Comparison of ENCODE assay signal across 27 cellular contexts in genomic region chr16:78244131-78244899, GRCh38.
DNase-seq lines count a peak whose midpoint lies in the region; ATAC-seq and TF ChIP-seq lines count a peak whose summit lies in the region.
"Had no signal": no experiment of that assay in that cellular context is flagged by ENCODE, and none has a peak within 500 bp of the region (broad histone marks: within the 10 kb centered on the region; RNA-seq: fewer than 3 reads in every experiment).

No MANE protein-coding gene starts in this region.

- intact Hi-C loops in esophagus muscularis mucosa (cut with DNase I), result no loop called here

- H3K4me1 Mint-ChIP-seq in type B pancreatic cell (ENCODE audit: unreplicated experiment), result peaks cover 45% of the 10 kb centered on the region
- H3K4me1 Mint-ChIP-seq: activated CD4-positive, alpha-beta memory T cell treated with anti-CD3 and anti-CD28 coated beads, Interleukin-2, amount 10 ng/mL, durations not matched to agents 7 days and 5 days; activated T-helper 17 cell treated with anti-CD3 and anti-CD28 coated beads, Interleukin-2, amount 50 U/mL, for 72 hours had no signal

- DNase-seq in HT-29 (ENCODE audit: low spot score), result peak; percentile 32
- peak; percentile 50 for DNase-seq in esophagus muscularis mucosa (ENCODE audit: extremely low spot score)
- peak; percentile 44 for DNase-seq in mucosa of gallbladder (ENCODE audit: low spot score)
- no peak for DNase-seq in type B pancreatic cell (ENCODE audit: extremely low spot score, unreplicated experiment)
- no peak for DNase-seq in WERI-Rb-1
- DNase-seq in GM19238 (ENCODE audit: insufficient read length, low spot score), result no peak
- DNase-seq: activated CD4-positive, alpha-beta memory T cell treated with anti-CD3 and anti-CD28 coated beads, Interleukin-2, amount 10 ng/mL, durations not matched to agents 7 days and 5 days; activated CD4-positive, CD25-positive, alpha-beta regulatory T cell treated with anti-CD3 and anti-CD28 coated beads, Interleukin-2, amount 50 U/mL, for 72 hours; activated naive CD4-positive, alpha-beta T cell treated with anti-CD3 and anti-CD28 coated beads, Interleukin-2, amount 50 U/mL, for 16 hours; BE2C; DMS53; glutamatergic neuron; GOT3; midbrain; naive thymus-derived CD4-positive, alpha-beta T cell; NCI-H146; NCI-H2107; NCI-H446; NCI-H774; ovary; Peyer's patch; retina; SIG-M5; stimulated activated naive CD4-positive, alpha-beta T cell; uterus had no signal

- H3K4me1 ChIP-seq in esophagus muscularis mucosa, result no peaks in the 10 kb centered on the region
- H3K4me1 ChIP-seq: BE2C, Peyer's patch, uterus had no signal

- TF ChIP-seq EP300 in esophagus muscularis mucosa (IDR thresholded peaks at IDR 0.05), result no peak

- no peaks in the 10 kb centered on the region for H3K27me3 ChIP-seq in esophagus muscularis mucosa
- no peaks in the 10 kb centered on the region for H3K27me3 ChIP-seq in WERI-Rb-1 (ENCODE audit: insufficient read depth, low read depth, severe bottlenecking)
- H3K27me3 ChIP-seq: BE2C, ovary, Peyer's patch, uterus had no signal

- H3K36me3 ChIP-seq in esophagus muscularis mucosa, result no peaks in the 10 kb centered on the region
- no peaks in the 10 kb centered on the region for H3K36me3 ChIP-seq in WERI-Rb-1
- H3K36me3 ChIP-seq: BE2C, ovary, Peyer's patch, uterus had no signal

- H3K27me3 Mint-ChIP-seq in type B pancreatic cell, result peaks cover 5% of the 10 kb centered on the region
- H3K27me3 Mint-ChIP-seq: activated CD4-positive, alpha-beta memory T cell treated with anti-CD3 and anti-CD28 coated beads, Interleukin-2, amount 10 ng/mL, durations not matched to agents 7 days and 5 days; activated T-helper 17 cell treated with anti-CD3 and anti-CD28 coated beads, Interleukin-2, amount 50 U/mL, for 72 hours; naive thymus-derived CD4-positive, alpha-beta T cell had no signal

- 92% methylated on average over 9 of the region's 9 CpGs for WGBS in esophagus muscularis mucosa

- no peak overlapping the region for H3K27ac ChIP-seq in esophagus muscularis mucosa (replicated peaks in 1 of 4)
- H3K27ac ChIP-seq in WERI-Rb-1, result no peak overlapping the region
- H3K27ac ChIP-seq: ovary, Peyer's patch, uterus had no signal

- TF ChIP-seq POLR2A in esophagus muscularis mucosa (IDR thresholded peaks at IDR 0.05; ENCODE audit: low read depth), result no peak

- peaks cover 5% of the 10 kb centered on the region for H3K36me3 Mint-ChIP-seq in type B pancreatic cell

- H3K27ac Mint-ChIP-seq in type B pancreatic cell, result peak overlapping the region; percentile 17
- H3K27ac Mint-ChIP-seq: activated CD4-positive, alpha-beta memory T cell treated with anti-CD3 and anti-CD28 coated beads, Interleukin-2, amount 10 ng/mL, durations not matched to agents 7 days and 5 days; activated T-helper 17 cell treated with anti-CD3 and anti-CD28 coated beads, Interleukin-2, amount 50 U/mL, for 72 hours; naive thymus-derived CD4-positive, alpha-beta T cell had no signal

- TF ChIP-seq CTCF in esophagus muscularis mucosa (IDR thresholded peaks at IDR 0.05), result no peak
- no peak for TF ChIP-seq CTCF in type B pancreatic cell (conservative IDR thresholded peaks at IDR 0.05)
- TF ChIP-seq CTCF in WERI-Rb-1 (IDR thresholded peaks at IDR 0.05; ENCODE audit: low read depth, low read length), result no peak

- no peaks in the 10 kb centered on the region for H3K9me3 ChIP-seq in esophagus muscularis mucosa
- no peaks in the 10 kb centered on the region for H3K9me3 ChIP-seq in WERI-Rb-1 (ENCODE audit: severe bottlenecking)
- H3K9me3 ChIP-seq: BE2C, ovary, Peyer's patch, uterus had no signal

- no peak overlapping the region for H3K4me3 ChIP-seq in esophagus muscularis mucosa
- H3K4me3 ChIP-seq in WERI-Rb-1 (ENCODE audit: low read depth, low read length), result no peak overlapping the region
- H3K4me3 ChIP-seq: ovary, Peyer's patch, uterus had no signal

- peaks cover 18% of the 10 kb centered on the region for H3K9me3 Mint-ChIP-seq in type B pancreatic cell
- H3K9me3 Mint-ChIP-seq: activated CD4-positive, alpha-beta memory T cell treated with anti-CD3 and anti-CD28 coated beads, Interleukin-2, amount 10 ng/mL, durations not matched to agents 7 days and 5 days; activated T-helper 17 cell treated with anti-CD3 and anti-CD28 coated beads, Interleukin-2, amount 50 U/mL, for 72 hours had no signal

- no peak for ATAC-seq in GM21619 (IDR thresholded peaks at IDR 0.05; ENCODE audit: unreplicated experiment)
- ATAC-seq: activated T-helper 17 cell treated with anti-CD3 and anti-CD28 coated beads, Interleukin-2, amount 50 U/mL, for 72 hours; naive thymus-derived CD4-positive, alpha-beta T cell had no signal

- H3K4me3 Mint-ChIP-seq in type B pancreatic cell, result no peak overlapping the region
- H3K4me3 Mint-ChIP-seq: activated CD4-positive, alpha-beta memory T cell treated with anti-CD3 and anti-CD28 coated beads, Interleukin-2, amount 10 ng/mL, durations not matched to agents 7 days and 5 days; activated T-helper 17 cell treated with anti-CD3 and anti-CD28 coated beads, Interleukin-2, amount 50 U/mL, for 72 hours; naive thymus-derived CD4-positive, alpha-beta T cell had no signal

Comparison
In these comparisons a context has a peak if more than half of its experiments do, and no peak if none do; other contexts are left out.
1. DNase-seq: peak in HT-29 (single experiment), esophagus muscularis mucosa (single experiment) and mucosa of gallbladder (single experiment); none in type B pancreatic cell (single experiment), WERI-Rb-1 (single experiment) and GM19238 (single experiment).